ENCODE assay signal across 12 cellular contexts in genomic region chr15:68335251-68335650, GRCh38. TPM values are rescaled to one million over a fixed set of nuclear protein-coding genes. Genes with fewer than 3 reads are reported as not detected.
DNase-seq lines count a peak whose midpoint lies in the region.
"Had no signal": no experiment of that assay in that cellular context is flagged by ENCODE, and none has a peak within 500 bp of the region (broad histone marks: within the 10 kb centered on the region; RNA-seq: fewer than 3 reads in every experiment).

No MANE protein-coding gene starts in this region.

- WGBS in mesenchymal stem cell: 100% methylated on average over 1 of the region's 1 CpG

- H2AK5ac ChIP-seq in mesenchymal stem cell (ENCODE audit: low read length, severe bottlenecking): peak overlapping the region; percentile 0

- no peaks in the 10 kb centered on the region for H3K9me3 Mint-ChIP-seq in CD4-positive, alpha-beta memory T cell

- H2BK15ac ChIP-seq in mesenchymal stem cell (ENCODE audit: low read depth, poor library complexity, severe bottlenecking): no peak overlapping the region

- H3K4me1 ChIP-seq in mesenchymal stem cell (ENCODE audit: control insufficient read depth, insufficient read depth, low read depth, low read length): peaks cover 41% of the 10 kb centered on the region
- H3K4me1 ChIP-seq in CD4-positive, alpha-beta memory T cell (ENCODE audit: insufficient read depth, low read length): no peaks in the 10 kb centered on the region

- H3K36me3 Mint-ChIP-seq in CD4-positive, alpha-beta memory T cell: no peaks in the 10 kb centered on the region
- H3K36me3 Mint-ChIP-seq: CD14-positive monocyte had no signal

- no peak overlapping the region for H2AFZ ChIP-seq in mesenchymal stem cell (ENCODE audit: low read depth, low read length)

- peak overlapping the region; percentile 49 for H4K8ac ChIP-seq in mesenchymal stem cell (ENCODE audit: low read length)

- no peak overlapping the region for H3K4me2 ChIP-seq in mesenchymal stem cell (ENCODE audit: low read length, poor library complexity, severe bottlenecking)

- H3K4me1 Mint-ChIP-seq in CD4-positive, alpha-beta memory T cell: no peaks in the 10 kb centered on the region

- H3K4ac ChIP-seq in mesenchymal stem cell (ENCODE audit: low read depth in 1 of 2, low read length in 2 of 2): peak overlapping the region; percentile 19 to 71

- peaks cover 5 to 75% of the 10 kb centered on the region in 2 experiments for H3K36me3 ChIP-seq in mesenchymal stem cell (ENCODE audit: control insufficient read depth in 1 of 2, insufficient read depth in 2 of 2, low read depth in 1 of 2, low read length in 2 of 2)
- H3K36me3 ChIP-seq in CD4-positive, alpha-beta memory T cell (ENCODE audit: insufficient read depth, low read length): no peaks in the 10 kb centered on the region
- H3K36me3 ChIP-seq: lower lobe of right lung, transverse colon had no signal

- H2BK5ac ChIP-seq in mesenchymal stem cell (ENCODE audit: low read depth, low read length, poor library complexity, severe bottlenecking): no peak overlapping the region

- H3K79me1 ChIP-seq in mesenchymal stem cell (replicated peaks; ENCODE audit: low read length, poor library complexity, severe bottlenecking): no peaks in the 10 kb centered on the region

- intact Hi-C loops in CD4-positive, alpha-beta memory T cell (cut with micrococcal nuclease): no loop called here

- no peak overlapping the region for H3K9ac ChIP-seq in mesenchymal stem cell (ENCODE audit: low read length)

- peak overlapping the region in 1 of 2 experiments; percentile 29 for H3K14ac ChIP-seq in mesenchymal stem cell (ENCODE audit: low read length in 2 of 2)

- peak overlapping the region; percentile 52 for H4K91ac ChIP-seq in mesenchymal stem cell (ENCODE audit: low read length)

- H3K27ac Mint-ChIP-seq in CD4-positive, alpha-beta memory T cell: no peak overlapping the region
- H3K27ac Mint-ChIP-seq: activated CD8-positive, alpha-beta T cell treated with anti-CD3 and anti-CD28 coated beads, Interleukin-2, amount 10 ng/mL, durations not matched to agents 7 days and 5 days had no signal

- peak overlapping the region; percentile 3 for H2BK120ac ChIP-seq in mesenchymal stem cell (ENCODE audit: low read depth, low read length)

- no peaks in the 10 kb centered on the region for H3K9me3 ChIP-seq in mesenchymal stem cell (ENCODE audit: control insufficient read depth, low read length)
- no peaks in the 10 kb centered on the region for H3K9me3 ChIP-seq in CD4-positive, alpha-beta memory T cell (ENCODE audit: control insufficient read depth in 1 of 2, low read length in 2 of 2)
- H3K9me3 ChIP-seq: lower lobe of right lung, transverse colon had no signal

- H3K4me3 Mint-ChIP-seq in CD4-positive, alpha-beta memory T cell: no peak overlapping the region
- H3K4me3 Mint-ChIP-seq: activated CD8-positive, alpha-beta T cell treated with anti-CD3 and anti-CD28 coated beads, Interleukin-2, amount 10 ng/mL, durations not matched to agents 7 days and 5 days; CD14-positive monocyte had no signal

- H3K27me3 ChIP-seq in mesenchymal stem cell (ENCODE audit: control insufficient read depth in 1 of 2, insufficient read depth in 1 of 2, low read length in 2 of 2): peaks cover 0 to 11% of the 10 kb centered on the region in 2 experiments
- no peaks in the 10 kb centered on the region for H3K27me3 ChIP-seq in CD4-positive, alpha-beta memory T cell (ENCODE audit: insufficient read depth, low read length)
- H3K27me3 ChIP-seq: transverse colon had no signal

- H2BK12ac ChIP-seq in mesenchymal stem cell (ENCODE audit: low read length in 2 of 2): peak overlapping the region; percentile 22 to 42

- no peak overlapping the region for H3K23ac ChIP-seq in mesenchymal stem cell (ENCODE audit: low read length in 2 of 2)

- POLR2A ChIA-PET in CD4-positive, alpha-beta memory T cell (lab: Charles Lee; ENCODE audit: partially characterized antibody): no interaction called here

- peak; percentile 58 for DNase-seq in Ammon's horn (ENCODE audit: low spot score)
- DNase-seq in NCI-H1694 treated with DMSO at 0.1 percent for 48 hours (lab: John Stamatoyannopoulos, UW): peak; percentile 72
- peak in 20 of 61 donors; percentile 2 to 60 (median 15) for DNase-seq in caudate nucleus (lab: John Stamatoyannopoulos, UW)
- DNase-seq in mesenchymal stem cell: no peak
- DNase-seq in activated CD4-positive, alpha-beta T cell treated with anti-CD3 and anti-CD28 coated beads, Interleukin-2, amount 50 U/mL, for 1 hour: no peak
- DNase-seq in CD4-positive, alpha-beta memory T cell: no peak
- DNase-seq in effector CD8-positive, alpha-beta T cell (lab: John Stamatoyannopoulos, UW): no peak
- no peak for DNase-seq in activated CD8-positive, alpha-beta memory T cell treated with anti-CD3 and anti-CD28 coated beads, Interleukin-2, amount 50 U/mL, for 48 hours
- DNase-seq: activated CD8-positive, alpha-beta T cell treated with anti-CD3 and anti-CD28 coated beads, Interleukin-2, amount 10 ng/mL, durations not matched to agents 7 days and 5 days; lower lobe of right lung; transverse colon had no signal

- peak overlapping the region in 1 of 2 experiments; percentile 4 for H3K4me3 ChIP-seq in mesenchymal stem cell (ENCODE audit: insufficient read depth in 1 of 2, low read depth in 1 of 2, low read length in 2 of 2)
- H3K4me3 ChIP-seq in CD4-positive, alpha-beta memory T cell (ENCODE audit: low read length in 2 of 2): no peak overlapping the region
- H3K4me3 ChIP-seq: lower lobe of right lung, transverse colon had no signal

- H3K27ac ChIP-seq in caudate nucleus (ENCODE audit: low read depth, low read length): peak overlapping the region; percentile 59
- H3K27ac ChIP-seq in mesenchymal stem cell (ENCODE audit: low read length, poor library complexity, severe bottlenecking): peak overlapping the region; percentile 1
- no peak overlapping the region for H3K27ac ChIP-seq in CD4-positive, alpha-beta memory T cell (ENCODE audit: low read depth, low read length)
- H3K27ac ChIP-seq: lower lobe of right lung, transverse colon had no signal

- CTCF ChIA-PET in CD4-positive, alpha-beta memory T cell (lab: Charles Lee; ENCODE audit: partially characterized antibody): no interaction called here

- H3K18ac ChIP-seq in mesenchymal stem cell (ENCODE audit: low read depth in 1 of 2, low read length in 2 of 2): peak overlapping the region; percentile 25 to 77

- H3K27me3 Mint-ChIP-seq in CD4-positive, alpha-beta memory T cell: peaks cover 1 to 18% of the 10 kb centered on the region in 2 donors

RNA-seq across cellular contexts. Expression of gene FEM1B, which starts 57.7 kb away (rescaled TPM):
- polyA plus RNA-seq in mesenchymal stem cell (2013, experiment 1 of 2): 28.3 TPM
- polyA plus RNA-seq in mesenchymal stem cell (2013, experiment 2 of 2): 28.2 TPM
- 10 to 100 TPM; 48.3 to 49.1 TPM for total RNA-seq in CD4-positive, alpha-beta memory T cell
- polyA plus RNA-seq in CD4-positive, alpha-beta memory T cell: 10 to 100 TPM; 19.0 to 28.8 TPM

Comparison
In these comparisons a context has a peak if more than half of its experiments do, and no peak if none do; other contexts are left out.
1. DNase-seq: peak in Ammon's horn (single experiment) and NCI-H1694 treated with DMSO at 0.1 percent for 48 hours (single experiment); none in mesenchymal stem cell (single experiment), activated CD4-positive, alpha-beta T cell treated with anti-CD3 and anti-CD28 coated beads, Interleukin-2, amount 50 U/mL, for 1 hour (single experiment), CD4-positive, alpha-beta memory T cell (0 of 5), effector CD8-positive, alpha-beta T cell (single experiment) and activated CD8-positive, alpha-beta memory T cell treated with anti-CD3 and anti-CD28 coated beads, Interleukin-2, amount 50 U/mL, for 48 hours (single experiment).